Comparison of ENCODE assay signal across 8 cellular contexts in genomic region chr4:89482248-89482647, GRCh38.
A peak's percentile ranks its signal among the peaks of the same experiment; 100 is the strongest.
DNase-seq lines count a peak whose midpoint lies in the region; ATAC-seq and TF ChIP-seq lines count a peak whose summit lies in the region.

No MANE protein-coding gene starts in this region.

- intact Hi-C loops in body of pancreas (cut with DNase I): no loop called here
- intact Hi-C loops in spleen (cut with DNase I; ENCODE audit: low total_unique reads): no loop called here

- peak; percentile 9 for DNase-seq in 8988T
- peak; percentile 20 for DNase-seq in GM03348 (ENCODE audit: low spot score)
- peak; percentile 37 for DNase-seq in HFFc6
- DNase-seq in NCI-H146 (lab: John Stamatoyannopoulos, UW): peak; percentile 38
- no peak for DNase-seq in body of pancreas
- DNase-seq in neural progenitor cell (ENCODE audit: low spot score): peak; percentile 61
- no peak for DNase-seq in spleen

- peaks cover 7% of the 10 kb centered on the region for H3K27me3 Mint-ChIP-seq in HFFc6 (ENCODE audit: insufficient read depth)
- H3K27me3 Mint-ChIP-seq in neural progenitor cell (ENCODE audit: insufficient read depth, low read depth): peaks cover 2% of the 10 kb centered on the region

- H3K9ac ChIP-seq in neural progenitor cell: no peak overlapping the region

- no peaks in the 10 kb centered on the region for H3K36me3 Mint-ChIP-seq in HFFc6 (ENCODE audit: low read depth)
- H3K36me3 Mint-ChIP-seq in neural progenitor cell: no peaks in the 10 kb centered on the region

- no peak overlapping the region for H3K4me3 Mint-ChIP-seq in HFFc6
- H3K4me3 Mint-ChIP-seq in neural progenitor cell: no peak overlapping the region

- H3K9me3 ChIP-seq in body of pancreas (no peaks in the 10 kb centered on the region), neural progenitor cell (ENCODE audit: low read depth) (no peaks in the 10 kb centered on the region), spleen (peaks cover 0 to 13% (median 3%) of the 10 kb centered on the region in 8 donors)

- no peaks in the 10 kb centered on the region for H3K36me3 ChIP-seq in body of pancreas (replicated peaks in 1 of 2; ENCODE audit: insufficient read depth in 1 of 2, low read depth in 2 of 2)
- no peaks in the 10 kb centered on the region for H3K36me3 ChIP-seq in neural progenitor cell
- H3K36me3 ChIP-seq in spleen: no peaks in the 10 kb centered on the region

- H4K20me1 ChIP-seq in neural progenitor cell (ENCODE audit: low read depth): no peaks in the 10 kb centered on the region

- ATAC-seq in body of pancreas: peak; percentile 52
- ATAC-seq in activated CD4-positive, CD25-positive, alpha-beta regulatory T cell treated with anti-CD3 and anti-CD28 coated beads, Interleukin-2, amount 50 U/mL, for 24 hours: no peak

- H3F3A ChIP-seq in neural progenitor cell (ENCODE audit: low read depth): no peaks in the 10 kb centered on the region

- no peaks in the 10 kb centered on the region for H3K4me1 ChIP-seq in body of pancreas
- no peaks in the 10 kb centered on the region for H3K4me1 ChIP-seq in neural progenitor cell
- peaks cover 0 to 6% (median 0%) of the 10 kb centered on the region in 6 donors for H3K4me1 ChIP-seq in spleen

- H3K27me3 ChIP-seq in body of pancreas (no peaks in the 10 kb centered on the region), neural progenitor cell (no peaks in the 10 kb centered on the region), spleen (replicated peaks in 1 of 7) (no peaks in the 10 kb centered on the region)

- H3K27ac ChIP-seq in body of pancreas: no peak overlapping the region
- H3K27ac ChIP-seq in neural progenitor cell: no peak overlapping the region
- no peak overlapping the region for H3K27ac ChIP-seq in spleen

- no peaks in the 10 kb centered on the region for H3K79me2 ChIP-seq in neural progenitor cell (ENCODE audit: low read depth)

- peaks cover 6% of the 10 kb centered on the region; the same call in 1 of the 2 replicates for H3K4me1 Mint-ChIP-seq in HFFc6 (ENCODE audit: low read depth)
- H3K4me1 Mint-ChIP-seq in neural progenitor cell: no peaks in the 10 kb centered on the region

- TF ChIP-seq CTCF in HFFc6 (IDR thresholded peaks at IDR 0.05) (peak; percentile 47; the same call in 1 of the 2 replicates), body of pancreas (IDR thresholded peaks at IDR 0.05) (peak in 2 of 7 experiments; percentile 5 to 14), neural progenitor cell (IDR thresholded peaks at IDR 0.05) (peak; percentile 55), spleen (IDR thresholded peaks at IDR 0.05 in 8 of 11, conservative IDR thresholded peaks at IDR 0.05 in 3 of 11) (no peak)

- H3K9me3 Mint-ChIP-seq in HFFc6 (no peaks in the 10 kb centered on the region), neural progenitor cell (peaks cover 2% of the 10 kb centered on the region)

- no peak overlapping the region for H3K27ac Mint-ChIP-seq in HFFc6
- H3K27ac Mint-ChIP-seq in neural progenitor cell: no peak overlapping the region

- H2AFZ ChIP-seq in neural progenitor cell (replicated peaks): no peak overlapping the region

- no peak for TF ChIP-seq POLR2A in body of pancreas (IDR thresholded peaks at IDR 0.05)
- TF ChIP-seq POLR2A in spleen (IDR thresholded peaks at IDR 0.05): no peak

- no peak overlapping the region for H3K4me2 ChIP-seq in neural progenitor cell

- H3K4me3 ChIP-seq in body of pancreas (no peak overlapping the region), neural progenitor cell (no peak overlapping the region), spleen (no peak overlapping the region)

Comparison
In these comparisons a context has a peak if more than half of its experiments do, and no peak if none do; other contexts are left out.
1. DNase-seq: peak in 8988T (single experiment), GM03348 (single experiment), HFFc6 (single experiment), NCI-H146 (single experiment) and neural progenitor cell (single experiment); none in body of pancreas (0 of 4) and spleen (single experiment).
2. CTCF ChIP-seq: peak in HFFc6 (single experiment) and neural progenitor cell (single experiment); none in spleen (0 of 11).